In the genomic region with DNA sequence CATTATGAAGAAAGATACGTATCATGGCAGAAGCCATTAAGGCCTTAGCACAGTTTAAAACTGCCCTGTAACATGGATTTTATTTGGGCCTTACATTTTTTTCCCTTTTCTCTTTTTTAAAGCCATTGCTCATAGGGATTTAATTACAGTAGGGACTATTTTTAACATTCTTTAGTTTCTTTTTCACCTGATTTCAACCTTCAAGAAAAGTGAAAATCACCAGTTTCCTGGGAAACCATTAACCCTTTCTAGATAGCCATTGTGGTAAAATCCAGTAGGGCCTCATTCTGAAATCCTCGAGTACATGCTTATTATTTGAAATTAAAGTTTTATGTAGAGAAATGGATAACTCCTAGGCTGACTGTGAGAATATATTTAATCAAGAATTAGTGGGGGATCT, we compare ENCODE assay signal across 13 cellular contexts. TPM values are rescaled to one million over a fixed set of nuclear protein-coding genes. Genes with fewer than 3 reads are reported as not detected.
A peak's percentile ranks its signal among the peaks of the same experiment; 100 is the strongest.
DNase-seq lines count a peak whose midpoint lies in the region; ATAC-seq and TF ChIP-seq lines count a peak whose summit lies in the region.
"Had no signal": no experiment of that assay in that cellular context is flagged by ENCODE, and none has a peak within 500 bp of the region (broad histone marks: within the 10 kb centered on the region; RNA-seq: fewer than 3 reads in every experiment).

No MANE protein-coding gene starts in this region.

- CTCF ChIA-PET in BJ (lab: Yijun Ruan, JAX): interaction anchor here (0.7 kb wide), 1 partner anchor 157 kb away, joined by 3 read pairs; no protein-coding TSS in a partner anchor
- CTCF ChIA-PET in PC-3 (lab: Charles Lee): interaction anchor here (0.6 kb wide), 1 partner anchor 12 kb away, joined by 7 read pairs; no protein-coding TSS in a partner anchor

- H3K4me1 ChIP-seq in PC-3 (ENCODE audit: insufficient read depth, low read length): peaks cover 30% of the 10 kb centered on the region
- peaks cover 27% of the 10 kb centered on the region for H3K4me1 ChIP-seq in neuron (ENCODE audit: insufficient read depth, low read length)

- H3K27me3 ChIP-seq in BJ (ENCODE audit: control insufficient read depth, insufficient read depth, low read length) (no peaks in the 10 kb centered on the region), PC-3 (ENCODE audit: low read length) (no peaks in the 10 kb centered on the region), neuron (ENCODE audit: insufficient read depth, low read length) (no peaks in the 10 kb centered on the region)

- no peak for ATAC-seq in PC-3
- no peak for ATAC-seq in stimulated activated naive CD8-positive, alpha-beta T cell treated with anti-CD3 and anti-CD28 coated beads, Interleukin-15, Interleukin-2, amounts not matched to agents 100 U/mL and 50 U/mL, for 24 hours
- ATAC-seq: HCT116 had no signal

- H3K4me3 ChIP-seq in BJ (ENCODE audit: low read depth, low read length) (peak overlapping the region; percentile 94), PC-3 (ENCODE audit: low read length) (peak overlapping the region; percentile 90), neuron (ENCODE audit: low read length) (peak overlapping the region; percentile 99)

- H3K4me2 ChIP-seq in PC-3 (ENCODE audit: low read length): peak overlapping the region; percentile 93

- H2AFZ ChIP-seq in PC-3 (ENCODE audit: low read length) (no peak overlapping the region), neuron (ENCODE audit: low read depth, low read length) (no peak overlapping the region)

- peak overlapping the region; percentile 95 for H3K9ac ChIP-seq in PC-3 (ENCODE audit: low read length)

- TF ChIP-seq CTCF in BJ (IDR thresholded peaks at IDR 0.05; ENCODE audit: insufficient read depth, low read depth, low read length) (no peak), PC-3 (conservative IDR thresholded peaks at IDR 0.05; ENCODE audit: low read depth, low read length) (no peak)

- no peaks in the 10 kb centered on the region for H3K36me3 ChIP-seq in BJ (ENCODE audit: control insufficient read depth, insufficient read depth, low read length)
- H3K36me3 ChIP-seq in PC-3 (ENCODE audit: low read depth, low read length): no peaks in the 10 kb centered on the region
- no peaks in the 10 kb centered on the region for H3K36me3 ChIP-seq in neuron (ENCODE audit: insufficient read depth, low read length)

- TF ChIP-seq POLR2A in erythroblast (IDR thresholded peaks at IDR 0.05; ENCODE audit: low read length): no peak

- no peak overlapping the region for H3K27ac ChIP-seq in PC-3 (ENCODE audit: low read length)

- intact Hi-C loops in PC-3 (cut with micrococcal nuclease): loop anchor here (2.0 kb wide), 1 partner anchor 43 kb away; no protein-coding TSS in a partner anchor

- H3K79me2 ChIP-seq in PC-3 (ENCODE audit: low read length): peaks cover 83% of the 10 kb centered on the region

- H3K9me3 ChIP-seq in PC-3 (ENCODE audit: low read length) (no peaks in the 10 kb centered on the region), neuron (ENCODE audit: low read length) (no peaks in the 10 kb centered on the region)

- H3F3A ChIP-seq in PC-3 (ENCODE audit: low read length, unreplicated experiment): peaks cover 7% of the 10 kb centered on the region

- no peaks in the 10 kb centered on the region for H3K9me2 ChIP-seq in PC-3 (replicated peaks; ENCODE audit: low read length)

- POLR2A ChIA-PET in BJ (lab: Charles Lee) (no interaction called here), PC-3 (lab: Charles Lee; ENCODE audit: unreplicated experiment) (no interaction called here)

- DNase-seq in BJ (ENCODE audit: low read depth): no peak
- DNase-seq in PC-3: no peak
- DNase-seq in erythroblast (lab: John Stamatoyannopoulos, UW): peak; percentile 8 to 10
- no peak for DNase-seq in NCI-H524 (lab: John Stamatoyannopoulos, UW)
- no peak for DNase-seq in HuH-7.5 (ENCODE audit: low spot score)
- no peak for DNase-seq in stimulated activated naive CD8-positive, alpha-beta T cell treated with anti-CD3 and anti-CD28 coated beads, Interleukin-15, Interleukin-2, amounts not matched to agents 100 U/mL and 50 U/mL, for 24 hours
- no peak for DNase-seq in NCI-H446 (lab: John Stamatoyannopoulos, UW)
- DNase-seq: activated T-cell treated with anti-CD3 and anti-CD28 coated beads for 4 hours; CD4-positive, CD25-positive, alpha-beta regulatory T cell; NCI-H1436; nucleus accumbens had no signal

- H4K20me1 ChIP-seq in PC-3 (ENCODE audit: low read length): peaks cover 66% of the 10 kb centered on the region

- no TSS peak for BruUV-seq in PC-3 (replicated peaks; lab: Mats Ljungman, UMichigan)

RNA-seq across cellular contexts. Expression of a gene that starts 3.1 kb away (rescaled TPM):
- polyA plus RNA-seq in BJ (2011; rRNA removed): 5.2 and 7.9 TPM in 2 replicates
- polyA minus RNA-seq in BJ (2011; rRNA and poly(A)+ RNA removed): 15.4 and 25.8 TPM in 2 replicates
- 39.7 and 42.3 TPM in 2 replicates for total RNA-seq in PC-3 (2014; rRNA removed)
- total RNA-seq: CD4-positive, CD25-positive, alpha-beta regulatory T cell had no signal

Comparison
In these comparisons a context has a peak if more than half of its experiments do, and no peak if none do; other contexts are left out.
1. DNase-seq: peak in erythroblast (2 of 2); none in BJ (single experiment), PC-3 (single experiment), NCI-H524 (0 of 2), HuH-7.5 (single experiment), stimulated activated naive CD8-positive, alpha-beta T cell treated with anti-CD3 and anti-CD28 coated beads, Interleukin-15, Interleukin-2, amounts not matched to agents 100 U/mL and 50 U/mL, for 24 hours (single experiment) and NCI-H446 (0 of 2).
2. Peak in every context shown above with its lines, with median percentiles within 50 percentile points of each other: H3K4me3 ChIP-seq.